In genomic region chr17:42101513-42102292, GRCh38 we compare ENCODE assay signal across 8 cellular contexts. TPM values are rescaled to one million over a fixed set of nuclear protein-coding genes. Genes with fewer than 3 reads are reported as not detected.
DNase-seq lines count a peak whose midpoint lies in the region; ATAC-seq and TF ChIP-seq lines count a peak whose summit lies in the region.

No MANE protein-coding gene starts in this region.

- peaks cover 20% of the 10 kb centered on the region for H3K27me3 ChIP-seq in left ventricle myocardium inferior (ENCODE audit: low read depth)

- intact Hi-C loops in left ventricle myocardium inferior (cut with micrococcal nuclease) = no loop called here

- DNase-seq in CMK (ENCODE audit: low read depth) (peak; percentile 72), HPDE6-E6E7 (ENCODE audit: extremely low spot score) (peak; percentile 45), SKM-1 (lab: John Stamatoyannopoulos, UW; ENCODE audit: unreplicated experiment) (peak; percentile 52), left ventricle myocardium inferior (peak; percentile 74), retina (peak; percentile 87)
- DNase-seq in activated naive CD8-positive, alpha-beta T cell treated with anti-CD3 and anti-CD28 coated beads, Interleukin-2, amount 50 U/mL, for 16 hours (ENCODE audit: low read depth, low spot score) = peak; percentile 32

- TF ChIP-seq CTCF in left ventricle myocardium inferior (IDR thresholded peaks at IDR 0.05; ENCODE audit: borderline replicate concordance) = peak; percentile 87

- peaks cover 5% of the 10 kb centered on the region for H3K36me3 ChIP-seq in left ventricle myocardium inferior

- H3K4me1 ChIP-seq in left ventricle myocardium inferior = peaks cover 13% of the 10 kb centered on the region

- no peak overlapping the region for H3K4me3 ChIP-seq in left ventricle myocardium inferior

- no peaks in the 10 kb centered on the region for H3K9me3 ChIP-seq in left ventricle myocardium inferior (replicated peaks)

- H3K27ac ChIP-seq in left ventricle myocardium inferior (replicated peaks) = no peak overlapping the region

- no peak for ATAC-seq in GM21390 (IDR thresholded peaks at IDR 0.05; ENCODE audit: unreplicated experiment)
- ATAC-seq in HG02852 (IDR thresholded peaks at IDR 0.05; ENCODE audit: unreplicated experiment) = no peak

RNA-seq across cellular contexts. Expression of gene ZNF385C, which starts 3.4 kb away (rescaled TPM):
- total RNA-seq in left ventricle myocardium inferior = 0.49 TPM

RNA-seq across cellular contexts. Expression of gene DHX58, which starts 10.8 kb away (rescaled TPM):
- total RNA-seq in left ventricle myocardium inferior = 3.1 TPM

RNA-seq across cellular contexts. Expression of gene KAT2A, which starts 19.5 kb away (rescaled TPM):
- total RNA-seq in left ventricle myocardium inferior = 25.7 TPM

RNA-seq across cellular contexts. Expression of gene HSPB9, which starts 20.9 kb away (rescaled TPM):
- not detected for total RNA-seq in left ventricle myocardium inferior

RNA-seq across cellular contexts. Expression of gene C17orf113, which starts 51.3 kb away (rescaled TPM):
- 0.63 TPM for total RNA-seq in left ventricle myocardium inferior

Comparison
In these comparisons a context has a peak if more than half of its experiments do, and no peak if none do; other contexts are left out.
1. DNase-seq: peak in every context shown above with its lines; median percentile 87 in retina; 74 in left ventricle myocardium inferior; 72 in CMK; 52 in SKM-1; 45 in HPDE6-E6E7; 32 in activated naive CD8-positive, alpha-beta T cell treated with anti-CD3 and anti-CD28 coated beads, Interleukin-2, amount 50 U/mL, for 16 hours.